In genomic region chr5:77774981-77775772, GRCh38 we compare ENCODE assay signal across 8 cellular contexts. TPM values are rescaled to one million over a fixed set of nuclear protein-coding genes. Genes with fewer than 3 reads are reported as not detected.
DNase-seq lines count a peak whose midpoint lies in the region; ATAC-seq and TF ChIP-seq lines count a peak whose summit lies in the region.

No MANE protein-coding gene starts in this region.

- H3K27ac ChIP-seq in ACC112 (ENCODE audit: low read depth, low read length) (peak overlapping the region; percentile 87), stomach (peak overlapping the region; percentile 96 to 99 (median 98))

- ATAC-seq in GM18861 (IDR thresholded peaks at IDR 0.05; ENCODE audit: unreplicated experiment): peak; percentile 1

- H3K79me2 ChIP-seq in ACC112 (ENCODE audit: control insufficient read depth, insufficient read depth, low read length, unreplicated experiment): peaks cover 56% of the 10 kb centered on the region

- WGBS in stomach, 5 donors: 6 to 10% (median 7%) methylated on average over 13 of the region's 13 CpGs

- peaks cover 3% of the 10 kb centered on the region for H3K27me3 Mint-ChIP-seq in activated naive CD8-positive, alpha-beta T cell treated with anti-CD3 and anti-CD28 coated beads for 36 hours
- peaks cover 10 to 18% (median 14%) of the 10 kb centered on the region in 3 donors for H3K27me3 Mint-ChIP-seq in immature natural killer cell (ENCODE audit: low read depth in 3 of 3)

- intact Hi-C loops in stomach (cut with DNase I; ENCODE audit: low total_unique reads): no loop called here

- peaks cover 30% of the 10 kb centered on the region for H3K36me3 Mint-ChIP-seq in activated naive CD8-positive, alpha-beta T cell treated with anti-CD3 and anti-CD28 coated beads for 36 hours
- H3K36me3 Mint-ChIP-seq in immature natural killer cell: peaks cover 0 to 5% (median 0%) of the 10 kb centered on the region in 3 donors

- DNase-seq in HS-27A (ENCODE audit: low read depth) (peak; percentile 11), immature natural killer cell (no peak), stomach (no peak), NCI-H345 (lab: John Stamatoyannopoulos, UW) (no peak), GM19240 (ENCODE audit: insufficient read length, low spot score) (no peak)
- no peak for DNase-seq in activated naive CD8-positive, alpha-beta T cell treated with anti-CD3 and anti-CD28 coated beads for 36 hours

- peak overlapping the region; percentile 95 for H3K27ac Mint-ChIP-seq in activated naive CD8-positive, alpha-beta T cell treated with anti-CD3 and anti-CD28 coated beads for 36 hours
- H3K27ac Mint-ChIP-seq in immature natural killer cell: peak overlapping the region; percentile 94 to 99 (median 98)

- no peak for TF ChIP-seq POLR2A in stomach (IDR thresholded peaks at IDR 0.05)

- H3K4me1 ChIP-seq in ACC112 (ENCODE audit: control insufficient read depth, insufficient read depth, low read length, unreplicated experiment): peaks cover 17% of the 10 kb centered on the region
- H3K4me1 ChIP-seq in stomach: peaks cover 24 to 59% (median 38%) of the 10 kb centered on the region in 4 donors

- TF ChIP-seq EP300 in stomach (IDR thresholded peaks at IDR 0.05): no peak

- H3K4me3 Mint-ChIP-seq in activated naive CD8-positive, alpha-beta T cell treated with anti-CD3 and anti-CD28 coated beads for 36 hours: peak overlapping the region; percentile 85
- H3K4me3 Mint-ChIP-seq in immature natural killer cell: peak overlapping the region; percentile 87 to 94 (median 92)

- H3K9me3 ChIP-seq in stomach: no peaks in the 10 kb centered on the region

- peaks cover 55% of the 10 kb centered on the region for H3K4me1 Mint-ChIP-seq in activated naive CD8-positive, alpha-beta T cell treated with anti-CD3 and anti-CD28 coated beads for 36 hours
- peaks cover 37 to 55% of the 10 kb centered on the region in 2 donors for H3K4me1 Mint-ChIP-seq in immature natural killer cell

- peak overlapping the region; percentile 44 for H2AFZ ChIP-seq in ACC112 (ENCODE audit: low read length, unreplicated experiment)

- no peaks in the 10 kb centered on the region for H3K9me3 Mint-ChIP-seq in activated naive CD8-positive, alpha-beta T cell treated with anti-CD3 and anti-CD28 coated beads for 36 hours
- no peaks in the 10 kb centered on the region for H3K9me3 Mint-ChIP-seq in immature natural killer cell

- peak overlapping the region; percentile 91 for H3K4me3 ChIP-seq in ACC112 (ENCODE audit: low read depth, low read length)
- H3K4me3 ChIP-seq in stomach: peak overlapping the region; percentile 67 to 85 (median 80)

- TF ChIP-seq CTCF in stomach (IDR thresholded peaks at IDR 0.05): no peak

- H3K27me3 ChIP-seq in ACC112 (ENCODE audit: insufficient read depth, low read length): no peaks in the 10 kb centered on the region
- no peaks in the 10 kb centered on the region for H3K27me3 ChIP-seq in stomach

- H3K36me3 ChIP-seq in ACC112 (ENCODE audit: insufficient read depth, low read length) (0 out of 2 replicates have a peak, but pooled peaks cover 3% of the 10 kb centered on the region), stomach (peaks cover 0 to 7% (median 0%) of the 10 kb centered on the region in 4 donors)

RNA-seq across cellular contexts. Expression of gene TBCA, which starts 1.0 kb away (rescaled TPM):
- total RNA-seq in activated naive CD8-positive, alpha-beta T cell treated with anti-CD3 and anti-CD28 coated beads for 36 hours: 100 to 1,000 TPM; 220 to 233 TPM
- polyA plus RNA-seq in immature natural killer cell: 100 to 1,000 TPM; 162 to 182 (median 172) TPM
- 100 to 1,000 TPM in 2 of 5 donors, 10 to 100 TPM in 3; 33.3 to 143 (median 87.6) TPM for total RNA-seq in stomach
- 100 to 1,000 TPM; 262 to 328 (median 284) TPM for polyA plus RNA-seq in stomach
